ENCODE assay signal across 2 cellular contexts in genomic region chr6:37139223-37139962, GRCh38.
TF ChIP-seq lines count a peak whose summit lies in the region.

No MANE protein-coding gene starts in this region.

TF ChIP-seq in A549, 52 proteins besides CTCF, POLR2A, EP300 and RAD21:
- TF ChIP-seq, protein P1, sequence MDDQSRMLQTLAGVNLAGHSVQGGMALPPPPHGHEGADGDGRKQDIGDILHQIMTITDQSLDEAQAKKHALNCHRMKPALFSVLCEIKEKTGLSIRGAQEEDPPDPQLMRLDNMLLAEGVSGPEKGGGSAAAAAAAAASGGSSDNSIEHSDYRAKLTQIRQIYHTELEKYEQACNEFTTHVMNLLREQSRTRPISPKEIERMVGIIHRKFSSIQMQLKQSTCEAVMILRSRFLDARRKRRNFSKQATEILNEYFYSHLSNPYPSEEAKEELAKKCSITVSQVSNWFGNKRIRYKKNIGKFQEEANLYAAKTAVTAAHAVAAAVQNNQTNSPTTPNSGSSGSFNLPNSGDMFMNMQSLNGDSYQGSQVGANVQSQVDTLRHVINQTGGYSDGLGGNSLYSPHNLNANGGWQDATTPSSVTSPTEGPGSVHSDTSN (IDR thresholded peaks at IDR 0.05) = no peak
- no peak for TF ChIP-seq POLR2AphosphoS2 (conservative IDR thresholded peaks at IDR 0.05; ENCODE audit: low read length)
- TF ChIP-seq, protein P2, sequence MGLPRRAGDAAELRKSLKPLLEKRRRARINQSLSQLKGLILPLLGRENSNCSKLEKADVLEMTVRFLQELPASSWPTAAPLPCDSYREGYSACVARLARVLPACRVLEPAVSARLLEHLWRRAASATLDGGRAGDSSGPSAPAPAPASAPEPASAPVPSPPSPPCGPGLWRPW (IDR thresholded peaks at IDR 0.05) = no peak
- no peak for TF ChIP-seq HOXA7 (CRISPR knock-in tag; IDR thresholded peaks at IDR 0.05)
- no peak for TF ChIP-seq RNF2 (IDR thresholded peaks at IDR 0.05; ENCODE audit: borderline replicate concordance, low read depth)
- no peak for TF ChIP-seq KDM5A (IDR thresholded peaks at IDR 0.05)
- no peak for TF ChIP-seq HOXB5 (CRISPR knock-in tag; IDR thresholded peaks at IDR 0.05)
- TF ChIP-seq ZFP36 (IDR thresholded peaks at IDR 0.05; ENCODE audit: borderline replicate concordance, partially characterized antibody) = no peak
- no peak for TF ChIP-seq EHF (CRISPR knock-in tag; IDR thresholded peaks at IDR 0.05)
- TF ChIP-seq ATOH8 (CRISPR knock-in tag; IDR thresholded peaks at IDR 0.05; ENCODE audit: low read depth) = no peak
- TF ChIP-seq, protein P3, sequence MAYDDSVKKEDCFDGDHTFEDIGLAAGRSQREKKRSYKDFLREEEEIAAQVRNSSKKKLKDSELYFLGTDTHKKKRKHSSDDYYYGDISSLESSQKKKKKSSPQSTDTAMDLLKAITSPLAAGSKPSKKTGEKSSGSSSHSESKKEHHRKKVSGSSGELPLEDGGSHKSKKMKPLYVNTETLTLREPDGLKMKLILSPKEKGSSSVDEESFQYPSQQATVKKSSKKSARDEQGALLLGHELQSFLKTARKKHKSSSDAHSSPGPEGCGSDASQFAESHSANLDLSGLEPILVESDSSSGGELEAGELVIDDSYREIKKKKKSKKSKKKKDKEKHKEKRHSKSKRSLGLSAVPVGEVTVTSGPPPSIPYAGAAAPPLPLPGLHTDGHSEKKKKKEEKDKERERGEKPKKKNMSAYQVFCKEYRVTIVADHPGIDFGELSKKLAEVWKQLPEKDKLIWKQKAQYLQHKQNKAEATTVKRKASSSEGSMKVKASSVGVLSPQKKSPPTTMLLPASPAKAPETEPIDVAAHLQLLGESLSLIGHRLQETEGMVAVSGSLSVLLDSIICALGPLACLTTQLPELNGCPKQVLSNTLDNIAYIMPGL (CRISPR knock-in tag; IDR thresholded peaks at IDR 0.05; ENCODE audit: borderline replicate concordance) = no peak
- no peak for TF ChIP-seq NPAS2 (CRISPR knock-in tag; IDR thresholded peaks at IDR 0.05; ENCODE audit: borderline replicate concordance)
- no peak for TF ChIP-seq ESRRA (IDR thresholded peaks at IDR 0.05; ENCODE audit: borderline replicate concordance, low read length)

TF ChIP-seq in IMR-90, 13 proteins besides CTCF, POLR2A, EP300 and RAD21:
- TF ChIP-seq BHLHE40 (IDR thresholded peaks at IDR 0.05; ENCODE audit: low read depth, low read length) = no peak
- no peak for TF ChIP-seq FOS (IDR thresholded peaks at IDR 0.05; ENCODE audit: low read depth, low read length)
- TF ChIP-seq MAFK (IDR thresholded peaks at IDR 0.05; ENCODE audit: low read depth, low read length) = no peak
- TF ChIP-seq MXI1 (IDR thresholded peaks at IDR 0.05; ENCODE audit: borderline replicate concordance, low read depth, low read length) = no peak
- TF ChIP-seq RFX5 (IDR thresholded peaks at IDR 0.05; ENCODE audit: low read depth, low read length) = no peak
- TF ChIP-seq, protein P4, sequence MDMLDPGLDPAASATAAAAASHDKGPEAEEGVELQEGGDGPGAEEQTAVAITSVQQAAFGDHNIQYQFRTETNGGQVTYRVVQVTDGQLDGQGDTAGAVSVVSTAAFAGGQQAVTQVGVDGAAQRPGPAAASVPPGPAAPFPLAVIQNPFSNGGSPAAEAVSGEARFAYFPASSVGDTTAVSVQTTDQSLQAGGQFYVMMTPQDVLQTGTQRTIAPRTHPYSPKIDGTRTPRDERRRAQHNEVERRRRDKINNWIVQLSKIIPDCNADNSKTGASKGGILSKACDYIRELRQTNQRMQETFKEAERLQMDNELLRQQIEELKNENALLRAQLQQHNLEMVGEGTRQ (IDR thresholded peaks at IDR 0.05; ENCODE audit: low read depth, low read length) = no peak
- TF ChIP-seq CHD1 (IDR thresholded peaks at IDR 0.05; ENCODE audit: low read depth, low read length) = no peak
- no peak for TF ChIP-seq NFE2L2 (IDR thresholded peaks at IDR 0.05; ENCODE audit: low read depth, low read length)
TF ChIP-seq in IMR-90: peak in this region for 0.
